ENCODE assay signal across 9 cellular contexts in genomic region chr1:2108213-2108876, GRCh38. TPM values are rescaled to one million over a fixed set of nuclear protein-coding genes. Genes with fewer than 3 reads are reported as not detected.
DNase-seq lines count a peak whose midpoint lies in the region; ATAC-seq and TF ChIP-seq lines count a peak whose summit lies in the region.
"Had no signal": no experiment of that assay in that cellular context is flagged by ENCODE, and none has a peak within 500 bp of the region (broad histone marks: within the 10 kb centered on the region; RNA-seq: fewer than 3 reads in every experiment).

No MANE protein-coding gene starts in this region.

- H3K36me3 ChIP-seq in right atrium auricular region (no peaks in the 10 kb centered on the region), SJCRH30 (no peaks in the 10 kb centered on the region), cardiac muscle cell (no peaks in the 10 kb centered on the region), upper lobe of left lung (peaks cover 0 to 10% (median 5%) of the 10 kb centered on the region in 4 donors), thyroid gland (peaks cover 0 to 2% of the 10 kb centered on the region in 2 donors), vagina (no peaks in the 10 kb centered on the region)

- H3K27me3 ChIP-seq in right atrium auricular region, result no peaks in the 10 kb centered on the region
- peaks cover 27% of the 10 kb centered on the region for H3K27me3 ChIP-seq in SJCRH30
- H3K27me3 ChIP-seq in cardiac muscle cell, result no peaks in the 10 kb centered on the region
- H3K27me3 ChIP-seq in upper lobe of left lung, result no peaks in the 10 kb centered on the region
- H3K27me3 ChIP-seq in thyroid gland, result no peaks in the 10 kb centered on the region
- H3K27me3 ChIP-seq in vagina, result no peaks in the 10 kb centered on the region
- H3K27me3 ChIP-seq: spleen had no signal

- no peak overlapping the region for H3K4me3 ChIP-seq in right atrium auricular region
- no peak overlapping the region for H3K4me3 ChIP-seq in SJCRH30
- no peak overlapping the region for H3K4me3 ChIP-seq in cardiac muscle cell
- no peak overlapping the region for H3K4me3 ChIP-seq in upper lobe of left lung
- H3K4me3 ChIP-seq in thyroid gland (replicated peaks in 1 of 3), result no peak overlapping the region
- H3K4me3 ChIP-seq in vagina, result no peak overlapping the region
- H3K4me3 ChIP-seq: spleen had no signal

- H3K4me1 ChIP-seq in right atrium auricular region (no peaks in the 10 kb centered on the region), SJCRH30 (no peaks in the 10 kb centered on the region), cardiac muscle cell (ENCODE audit: low read depth) (peaks cover 15% of the 10 kb centered on the region), upper lobe of left lung (peaks cover 0 to 32% (median 24%) of the 10 kb centered on the region in 4 donors), thyroid gland (peaks cover 9 to 15% of the 10 kb centered on the region in 2 donors), vagina (no peaks in the 10 kb centered on the region)

- intact Hi-C loops in Right ventricle myocardium inferior (cut with DNase I) (no loop called here), thyroid gland (cut with DNase I) (no loop called here), vagina (cut with DNase I) (no loop called here)

- ATAC-seq in Right ventricle myocardium inferior (no peak), upper lobe of left lung (ENCODE audit: low FRiP score in 2 of 2) (no peak)
- ATAC-seq in activated T-cell treated with anti-CD3 and anti-CD28 coated beads, Interleukin-2, amount 50 U/mL, for 72 hours (replicated peaks in 1 of 2), result no peak

- whole genome bisulfite sequencing in upper lobe of left lung, 2 donors, result 67 to 84% methylated on average over 3 to 30 of the region's 33 CpGs
- 81 to 87% methylated on average over 15 to 18 of the region's 33 CpGs for WGBS in thyroid gland, 2 donors

- H3K9me3 Mint-ChIP-seq in activated T-cell treated with anti-CD3 and anti-CD28 coated beads, Interleukin-2, amount 50 U/mL, for 72 hours, result no peaks in the 10 kb centered on the region

- no peak for TF ChIP-seq EP300 in upper lobe of left lung (IDR thresholded peaks at IDR 0.05)

- no peaks in the 10 kb centered on the region for H3K27me3 Mint-ChIP-seq in activated T-cell treated with anti-CD3 and anti-CD28 coated beads, Interleukin-2, amount 50 U/mL, for 72 hours (ENCODE audit: low read depth)

- H3K9me3 ChIP-seq in right atrium auricular region (no peaks in the 10 kb centered on the region), SJCRH30 (replicated peaks) (no peaks in the 10 kb centered on the region), cardiac muscle cell (ENCODE audit: low read depth) (no peaks in the 10 kb centered on the region), upper lobe of left lung (no peaks in the 10 kb centered on the region), thyroid gland (no peaks in the 10 kb centered on the region), vagina (no peaks in the 10 kb centered on the region)
- H3K9me3 ChIP-seq: spleen had no signal

- peak; percentile 60 for DNase-seq in Right ventricle myocardium inferior (ENCODE audit: missing footprints)
- DNase-seq in right atrium auricular region (ENCODE audit: low spot score), result no peak
- DNase-seq in SJCRH30, result peak; percentile 44 to 51
- peak; percentile 64 to 65 for DNase-seq in cardiac muscle cell (ENCODE audit: low read depth in 1 of 2, low spot score in 1 of 2)
- DNase-seq in upper lobe of left lung, result peak; percentile 56 to 73
- no peak for DNase-seq in activated T-cell treated with anti-CD3 and anti-CD28 coated beads, Interleukin-2, amount 50 U/mL, for 72 hours
- no peak for DNase-seq in thyroid gland
- no peak for DNase-seq in vagina (ENCODE audit: extremely low spot score in 2 of 2)
- DNase-seq: spleen had no signal

- H3K4me3 Mint-ChIP-seq in activated T-cell treated with anti-CD3 and anti-CD28 coated beads, Interleukin-2, amount 50 U/mL, for 72 hours, result no peak overlapping the region

- no peak overlapping the region for H3K27ac ChIP-seq in right atrium auricular region
- H3K27ac ChIP-seq in SJCRH30, result no peak overlapping the region
- H3K27ac ChIP-seq in cardiac muscle cell, result no peak overlapping the region
- peak overlapping the region in 2 of 4 donors; percentile 52 to 81 for H3K27ac ChIP-seq in upper lobe of left lung
- no peak overlapping the region for H3K27ac ChIP-seq in thyroid gland
- H3K27ac ChIP-seq in vagina, result no peak overlapping the region
- H3K27ac ChIP-seq: spleen had no signal

- peaks cover 4% of the 10 kb centered on the region for H3K4me1 Mint-ChIP-seq in activated T-cell treated with anti-CD3 and anti-CD28 coated beads, Interleukin-2, amount 50 U/mL, for 72 hours (ENCODE audit: low read depth)

- TF ChIP-seq CTCF in right atrium auricular region (IDR thresholded peaks at IDR 0.05) (peak in 1 of 2 donors; percentile 43), cardiac muscle cell (IDR thresholded peaks at IDR 0.05; ENCODE audit: low read depth, low read length) (peak; percentile 58), upper lobe of left lung (IDR thresholded peaks at IDR 0.05) (peak in 2 of 6 experiments; percentile 8 to 22), thyroid gland (IDR thresholded peaks at IDR 0.05) (no peak), vagina (IDR thresholded peaks at IDR 0.05) (no peak)

- no peak for TF ChIP-seq POLR2A in upper lobe of left lung (IDR thresholded peaks at IDR 0.05)
- no peak for TF ChIP-seq POLR2A in thyroid gland (IDR thresholded peaks at IDR 0.05)
- TF ChIP-seq POLR2A in vagina (IDR thresholded peaks at IDR 0.05), result no peak

- H3K27ac Mint-ChIP-seq in activated T-cell treated with anti-CD3 and anti-CD28 coated beads, Interleukin-2, amount 50 U/mL, for 72 hours, result no peak overlapping the region

- H3K36me3 Mint-ChIP-seq in activated T-cell treated with anti-CD3 and anti-CD28 coated beads, Interleukin-2, amount 50 U/mL, for 72 hours (ENCODE audit: insufficient read depth in 2 of 2), result no peaks in the 10 kb centered on the region

RNA-seq across cellular contexts. Expression of gene PRKCZ, which starts 58.1 kb away (rescaled TPM):
- total RNA-seq in Right ventricle myocardium inferior, result 16.4 TPM
- 10 to 100 TPM; 15.3 to 16.4 TPM for total RNA-seq in right atrium auricular region
- 0.56 and 0.83 TPM in 2 replicates for total RNA-seq in SJCRH30 (2014; rRNA removed; shearing (Covaris generic))
- 46.8 and 50.9 TPM in 2 replicates for total RNA-seq in cardiac muscle cell
- 43.8 and 44.6 TPM in 2 replicates for polyA plus RNA-seq in cardiac muscle cell
- 100 to 1,000 TPM; 107 to 169 (median 138) TPM for total RNA-seq in upper lobe of left lung
- total RNA-seq in activated T-cell treated with anti-CD3 and anti-CD28 coated beads, Interleukin-2, amount 50 U/mL, for 72 hours, result 10 to 100 TPM; 12.3 to 16.8 TPM
- total RNA-seq in thyroid gland, result 10 to 100 TPM; 33.6 to 53.0 (median 44.3) TPM
- 17.9 TPM for total RNA-seq in vagina

Comparison
In these comparisons a context has a peak if more than half of its experiments do, and no peak if none do; other contexts are left out.
1. DNase-seq: peak in Right ventricle myocardium inferior (single experiment), SJCRH30 (2 of 2), cardiac muscle cell (2 of 2) and upper lobe of left lung (2 of 2); none in right atrium auricular region (single experiment), activated T-cell treated with anti-CD3 and anti-CD28 coated beads, Interleukin-2, amount 50 U/mL, for 72 hours (0 of 2), thyroid gland (0 of 2) and vagina (0 of 2).